21 cellular contexts compared by ENCODE assay signal in genomic region chr17:8622191-8622590, GRCh38. TPM values are rescaled to one million over a fixed set of nuclear protein-coding genes. Genes with fewer than 3 reads are reported as not detected.
A peak's percentile ranks its signal among the peaks of the same experiment; 100 is the strongest.
DNase-seq lines count a peak whose midpoint lies in the region; ATAC-seq, FAIRE-seq and TF ChIP-seq lines count a peak whose summit lies in the region.
"Had no signal": no experiment of that assay in that cellular context is flagged by ENCODE, and none has a peak within 500 bp of the region (broad histone marks: within the 10 kb centered on the region; RNA-seq: fewer than 3 reads in every experiment).

No MANE protein-coding gene starts in this region.

- peaks cover 44% of the 10 kb centered on the region for H3K36me3 Mint-ChIP-seq in WTC11
- peaks cover 5 to 8% of the 10 kb centered on the region in 2 donors for H3K36me3 Mint-ChIP-seq in stimulated activated naive B cell treated with anti-CD40 and anti-IgM and Interleukin-4, amounts not matched to agents 10 μg/mL and 1 μg/mL and 100 μg/mL, for 72 hours

- no peak for ATAC-seq in WTC11
- ATAC-seq in stimulated activated naive B cell treated with anti-CD40 and anti-IgM and Interleukin-4, amounts not matched to agents 10 μg/mL and 1 μg/mL and 100 μg/mL, for 72 hours (replicated peaks), result peak in 1 of 2 donors; percentile 3
- no peak for ATAC-seq in GM19351 (IDR thresholded peaks at IDR 0.05; ENCODE audit: unreplicated experiment)

- TF ChIP-seq CTCF in Loucy (conservative IDR thresholded peaks at IDR 0.05; ENCODE audit: low read length) (no peak), WTC11 (IDR thresholded peaks at IDR 0.05) (no peak), kidney (IDR thresholded peaks at IDR 0.05; ENCODE audit: borderline replicate concordance, extremely low read depth, insufficient read depth) (no peak)

- H3K27ac ChIP-seq in kidney (ENCODE audit: low read depth in 2 of 2, low read length in 2 of 2), result peak overlapping the region; percentile 4 to 11

- no peak overlapping the region for H3K4me3 Mint-ChIP-seq in WTC11
- H3K4me3 Mint-ChIP-seq in stimulated activated naive B cell treated with anti-CD40 and anti-IgM and Interleukin-4, amounts not matched to agents 10 μg/mL and 1 μg/mL and 100 μg/mL, for 72 hours, result peak overlapping the region; percentile 0
- H3K4me3 Mint-ChIP-seq: HFFc6 had no signal

- no peaks in the 10 kb centered on the region for H3F3A ChIP-seq in Loucy (ENCODE audit: low read depth)

- no peaks in the 10 kb centered on the region for H3K27me3 Mint-ChIP-seq in WTC11 (ENCODE audit: low read depth)
- H3K27me3 Mint-ChIP-seq in stimulated activated naive B cell treated with anti-CD40 and anti-IgM and Interleukin-4, amounts not matched to agents 10 μg/mL and 1 μg/mL and 100 μg/mL, for 72 hours, result peaks cover 19 to 24% of the 10 kb centered on the region in 2 donors

- H3K9me3 Mint-ChIP-seq in WTC11, result peaks cover 4% of the 10 kb centered on the region
- no peaks in the 10 kb centered on the region for H3K9me3 Mint-ChIP-seq in stimulated activated naive B cell treated with anti-CD40 and anti-IgM and Interleukin-4, amounts not matched to agents 10 μg/mL and 1 μg/mL and 100 μg/mL, for 72 hours
- H3K9me3 Mint-ChIP-seq: HFFc6 had no signal

- intact Hi-C loops in kidney (cut with DNase I), result no loop called here

- DNase-seq in WTC11 (ENCODE audit: low spot score) (no peak), kidney (no peak), retina (no peak), COLO668 (lab: John Stamatoyannopoulos, UW; ENCODE audit: unreplicated experiment) (no peak), anterior cingulate cortex (lab: John Stamatoyannopoulos, UW) (no peak)
- no peak for DNase-seq in stimulated activated naive B cell treated with anti-CD40 and anti-IgM and Interleukin-4, amounts not matched to agents 10 μg/mL and 1 μg/mL and 100 μg/mL, for 72 hours
- DNase-seq: AML-193, Caco-2, DMS153, KG1, MG63, NCI-H1092 treated with DMSO at 0.1 percent for 48 hours, NCI-H1694 treated with DMSO at 0.1 percent for 48 hours, NCI-H345, NCI-H526, OCI-M1, SHP77 treated with DMSO at 0.1 percent for 48 hours had no signal

- H3K27me3 ChIP-seq in Loucy (ENCODE audit: insufficient read depth, low read length, poor library complexity, severe bottlenecking), result no peaks in the 10 kb centered on the region
- H3K27me3 ChIP-seq: MG63 had no signal

- peaks cover 79% of the 10 kb centered on the region for H4K20me1 ChIP-seq in Loucy (ENCODE audit: insufficient read depth, low read length, poor library complexity, severe bottlenecking)

- no peak for FAIRE-seq in kidney (lab: Jason Lieb, UNC)
- FAIRE-seq: GM12892 had no signal

- H3K79me2 ChIP-seq in Loucy (ENCODE audit: insufficient read depth, low read length), result peaks cover 95% of the 10 kb centered on the region

- H2AFZ ChIP-seq in Loucy (ENCODE audit: low read length), result no peak overlapping the region

- H3K9me3 ChIP-seq in Loucy (ENCODE audit: insufficient read depth, low read depth, low read length) (no peaks in the 10 kb centered on the region), kidney (ENCODE audit: control insufficient read depth in 1 of 2, low read length in 2 of 2) (no peaks in the 10 kb centered on the region)
- H3K9me3 ChIP-seq: Caco-2, MG63 had no signal

- H3K9ac ChIP-seq in Loucy (ENCODE audit: low read depth, low read length, poor library complexity, severe bottlenecking) (no peak overlapping the region), kidney (ENCODE audit: low read length in 2 of 2) (no peak overlapping the region)

- H3K36me3 ChIP-seq in Loucy (ENCODE audit: insufficient read depth, low read length) (peaks cover 23% of the 10 kb centered on the region; the same call in 1 of the 2 replicates), kidney (ENCODE audit: control insufficient read depth in 1 of 2, insufficient read depth in 2 of 2, low read length in 2 of 2) (peaks cover 3 to 7% of the 10 kb centered on the region in 2 donors)

- peaks cover 32% of the 10 kb centered on the region for H3K4me1 Mint-ChIP-seq in WTC11
- peaks cover 12 to 26% of the 10 kb centered on the region in 2 donors for H3K4me1 Mint-ChIP-seq in stimulated activated naive B cell treated with anti-CD40 and anti-IgM and Interleukin-4, amounts not matched to agents 10 μg/mL and 1 μg/mL and 100 μg/mL, for 72 hours

- CTCF ChIA-PET in WTC11 (lab: Charles Lee), result no interaction called here

- peak overlapping the region; percentile 47 for H3K4me2 ChIP-seq in Loucy (ENCODE audit: low read depth, low read length, poor library complexity, severe bottlenecking)

- POLR2A ChIA-PET in WTC11 (lab: Charles Lee), result no interaction called here

- no peaks in the 10 kb centered on the region for H3K9me2 ChIP-seq in Loucy (replicated peaks; ENCODE audit: low read depth, low read length)

- peak overlapping the region; percentile 30; the same call in 1 of the 2 replicates for H3K27ac Mint-ChIP-seq in WTC11
- no peak overlapping the region for H3K27ac Mint-ChIP-seq in stimulated activated naive B cell treated with anti-CD40 and anti-IgM and Interleukin-4, amounts not matched to agents 10 μg/mL and 1 μg/mL and 100 μg/mL, for 72 hours
- H3K27ac Mint-ChIP-seq: HFFc6 had no signal

- H3K4me3 ChIP-seq in Loucy (ENCODE audit: low read length, poor library complexity, severe bottlenecking), result peak overlapping the region; percentile 9
- H3K4me3 ChIP-seq in kidney (ENCODE audit: low read length in 2 of 2), result no peak overlapping the region
- H3K4me3 ChIP-seq: MG63 had no signal

- H3K4me1 ChIP-seq in Loucy (ENCODE audit: insufficient read depth, low read length, poor library complexity, severe bottlenecking) (peaks cover 42% of the 10 kb centered on the region), kidney (ENCODE audit: control insufficient read depth in 1 of 2, insufficient read depth in 1 of 2, low read depth in 1 of 2, low read length in 2 of 2) (peaks cover 0 to 2% of the 10 kb centered on the region in 2 donors)

TF ChIP-seq in WTC11, 78 proteins besides CTCF, POLR2A, EP300 and RAD21:
- no peak for TF ChIP-seq CBFB (CRISPR knock-in tag; IDR thresholded peaks at IDR 0.05; ENCODE audit: low read depth)
- TF ChIP-seq ATF1 (CRISPR knock-in tag; IDR thresholded peaks at IDR 0.05), result no peak
- TF ChIP-seq, protein P1, sequence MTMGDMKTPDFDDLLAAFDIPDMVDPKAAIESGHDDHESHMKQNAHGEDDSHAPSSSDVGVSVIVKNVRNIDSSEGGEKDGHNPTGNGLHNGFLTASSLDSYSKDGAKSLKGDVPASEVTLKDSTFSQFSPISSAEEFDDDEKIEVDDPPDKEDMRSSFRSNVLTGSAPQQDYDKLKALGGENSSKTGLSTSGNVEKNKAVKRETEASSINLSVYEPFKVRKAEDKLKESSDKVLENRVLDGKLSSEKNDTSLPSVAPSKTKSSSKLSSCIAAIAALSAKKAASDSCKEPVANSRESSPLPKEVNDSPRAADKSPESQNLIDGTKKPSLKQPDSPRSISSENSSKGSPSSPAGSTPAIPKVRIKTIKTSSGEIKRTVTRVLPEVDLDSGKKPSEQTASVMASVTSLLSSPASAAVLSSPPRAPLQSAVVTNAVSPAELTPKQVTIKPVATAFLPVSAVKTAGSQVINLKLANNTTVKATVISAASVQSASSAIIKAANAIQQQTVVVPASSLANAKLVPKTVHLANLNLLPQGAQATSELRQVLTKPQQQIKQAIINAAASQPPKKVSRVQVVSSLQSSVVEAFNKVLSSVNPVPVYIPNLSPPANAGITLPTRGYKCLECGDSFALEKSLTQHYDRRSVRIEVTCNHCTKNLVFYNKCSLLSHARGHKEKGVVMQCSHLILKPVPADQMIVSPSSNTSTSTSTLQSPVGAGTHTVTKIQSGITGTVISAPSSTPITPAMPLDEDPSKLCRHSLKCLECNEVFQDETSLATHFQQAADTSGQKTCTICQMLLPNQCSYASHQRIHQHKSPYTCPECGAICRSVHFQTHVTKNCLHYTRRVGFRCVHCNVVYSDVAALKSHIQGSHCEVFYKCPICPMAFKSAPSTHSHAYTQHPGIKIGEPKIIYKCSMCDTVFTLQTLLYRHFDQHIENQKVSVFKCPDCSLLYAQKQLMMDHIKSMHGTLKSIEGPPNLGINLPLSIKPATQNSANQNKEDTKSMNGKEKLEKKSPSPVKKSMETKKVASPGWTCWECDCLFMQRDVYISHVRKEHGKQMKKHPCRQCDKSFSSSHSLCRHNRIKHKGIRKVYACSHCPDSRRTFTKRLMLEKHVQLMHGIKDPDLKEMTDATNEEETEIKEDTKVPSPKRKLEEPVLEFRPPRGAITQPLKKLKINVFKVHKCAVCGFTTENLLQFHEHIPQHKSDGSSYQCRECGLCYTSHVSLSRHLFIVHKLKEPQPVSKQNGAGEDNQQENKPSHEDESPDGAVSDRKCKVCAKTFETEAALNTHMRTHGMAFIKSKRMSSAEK (CRISPR knock-in tag; IDR thresholded peaks at IDR 0.05; ENCODE audit: borderline replicate concordance), result no peak
- no peak for TF ChIP-seq HMGA2 (CRISPR knock-in tag; IDR thresholded peaks at IDR 0.05)
- no peak for TF ChIP-seq TEAD4 (CRISPR knock-in tag; IDR thresholded peaks at IDR 0.05)
- no peak for TF ChIP-seq STAT6 (CRISPR knock-in tag; conservative IDR thresholded peaks at IDR 0.05; ENCODE audit: low read depth)
- TF ChIP-seq PRRX2 (CRISPR knock-in tag; IDR thresholded peaks at IDR 0.05), result no peak
- no peak for TF ChIP-seq ZNF423 (CRISPR knock-in tag; IDR thresholded peaks at IDR 0.05)
TF ChIP-seq in WTC11: peak in this region for 0.

RNA-seq across cellular contexts. Expression of gene MYH10, which starts 8.3 kb away (rescaled TPM):
- total RNA-seq in WTC11 (2021), result 226 to 236 TPM (median 231 TPM) in 3 replicates
- 104 TPM for total RNA-seq in kidney
- polyA plus RNA-seq in kidney (ENCODE audit: insufficient read depth, low read depth, low replicate concordance), result 23.6 TPM
